8 cellular contexts compared by ENCODE assay signal in genomic region chr11:114059984-114060401, GRCh38. TPM values are rescaled to one million over a fixed set of nuclear protein-coding genes. Genes with fewer than 3 reads are reported as not detected.
DNase-seq lines count a peak whose midpoint lies in the region; ATAC-seq, FAIRE-seq and TF ChIP-seq lines count a peak whose summit lies in the region.

No MANE protein-coding gene starts in this region.

- H3K36me3 ChIP-seq in cardiac muscle cell (no peaks in the 10 kb centered on the region), prostate gland (peaks cover 20 to 21% of the 10 kb centered on the region in 2 donors)

- DNase-seq in activated naive CD4-positive, alpha-beta T cell treated with Interleukin-2 at 50 U/mL for 16 hours = peak; percentile 39
- no peak for DNase-seq in activated naive CD4-positive, alpha-beta T cell (lab: John Stamatoyannopoulos, UW)
- peak; percentile 40 for DNase-seq in activated gamma-delta T cell treated with anti-CD3 and anti-CD28 coated beads, Interleukin-2, amount 50 U/mL, for 16 hours (ENCODE audit: low read depth)
- DNase-seq in cardiac muscle cell (ENCODE audit: low read depth in 1 of 2, low spot score in 1 of 2) = peak; percentile 53 to 68
- DNase-seq in prostate gland (ENCODE audit: low spot score) = no peak
- no peak for DNase-seq in omental fat pad (ENCODE audit: low spot score)
- DNase-seq in GM19239 (ENCODE audit: insufficient read length, low spot score) = no peak
- no peak for DNase-seq in NCI-H1092 (lab: John Stamatoyannopoulos, UW)

- intact Hi-C loops in prostate gland (cut with DNase I) = loop anchor here (2.0 to 5.0 kb wide), 3 partner anchors 102 to 201 kb away; no protein-coding TSS in a partner anchor

- no peak for ATAC-seq in omental fat pad (ENCODE audit: low FRiP score)

- H3K4me3 ChIP-seq in cardiac muscle cell = peak overlapping the region; percentile 85
- H3K4me3 ChIP-seq in prostate gland = peak overlapping the region; percentile 97 to 99

- TF ChIP-seq CTCF in cardiac muscle cell (IDR thresholded peaks at IDR 0.05; ENCODE audit: low read depth, low read length) (peak; percentile 14), prostate gland (IDR thresholded peaks at IDR 0.05) (peak in 2 of 4 experiments; percentile 2 to 17), omental fat pad (IDR thresholded peaks at IDR 0.05) (no peak)

- H3K4me1 ChIP-seq in cardiac muscle cell (ENCODE audit: low read depth) = peaks cover 20% of the 10 kb centered on the region
- peaks cover 15% of the 10 kb centered on the region for H3K4me1 ChIP-seq in prostate gland (replicated peaks)

- under 1% methylated on average over 33 of the region's 33 CpGs for WGBS in prostate gland

- no peak for FAIRE-seq in GM19239 (lab: Jason Lieb, UNC)

- H3K27ac ChIP-seq in cardiac muscle cell = no peak overlapping the region
- H3K27ac ChIP-seq in prostate gland = peak overlapping the region; percentile 100

- TF ChIP-seq POLR2A in prostate gland (IDR thresholded peaks at IDR 0.05) = no peak

- H3K27me3 ChIP-seq in cardiac muscle cell (peaks cover 89% of the 10 kb centered on the region), prostate gland (replicated peaks; ENCODE audit: insufficient read depth) (no peaks in the 10 kb centered on the region)

- H3K9me3 ChIP-seq in cardiac muscle cell (ENCODE audit: low read depth) (no peaks in the 10 kb centered on the region), prostate gland (no peaks in the 10 kb centered on the region)

RNA-seq across cellular contexts. Expression of gene ZBTB16, which starts 0.5 kb away (rescaled TPM):
- 8.5 and 10.5 TPM in 2 replicates for total RNA-seq in cardiac muscle cell
- 8.7 and 11.0 TPM in 2 replicates for polyA plus RNA-seq in cardiac muscle cell
- total RNA-seq in prostate gland = 100 to 1,000 TPM; 171 to 230 TPM
- total RNA-seq in omental fat pad = 100 to 1,000 TPM in 3 of 4 donors, 10 to 100 TPM in 1; 82.7 to 375 (median 189) TPM

Comparison
In these comparisons a context has a peak if more than half of its experiments do, and no peak if none do; other contexts are left out.
1. DNase-seq: peak in activated naive CD4-positive, alpha-beta T cell treated with Interleukin-2 at 50 U/mL for 16 hours (single experiment), activated gamma-delta T cell treated with anti-CD3 and anti-CD28 coated beads, Interleukin-2, amount 50 U/mL, for 16 hours (single experiment) and cardiac muscle cell (2 of 2); none in activated naive CD4-positive, alpha-beta T cell (0 of 4), prostate gland (single experiment), omental fat pad (single experiment), GM19239 (single experiment) and NCI-H1092 (single experiment).